In genomic region chr9:109098960-109099308, GRCh38 we compare ENCODE assay signal across 11 cellular contexts. TPM values are rescaled to one million over a fixed set of nuclear protein-coding genes. Genes with fewer than 3 reads are reported as not detected.
DNase-seq lines count a peak whose midpoint lies in the region; ATAC-seq and TF ChIP-seq lines count a peak whose summit lies in the region.
"Had no signal": no experiment of that assay in that cellular context is flagged by ENCODE, and none has a peak within 500 bp of the region (broad histone marks: within the 10 kb centered on the region; RNA-seq: fewer than 3 reads in every experiment).

No MANE protein-coding gene starts in this region.

- H3K4me1 Mint-ChIP-seq in Caco-2 (ENCODE audit: low read depth, unreplicated experiment) (peaks cover 68% of the 10 kb centered on the region), T-helper 17 cell (peaks cover 60% of the 10 kb centered on the region)

- peaks cover 12% of the 10 kb centered on the region for H3K9me3 Mint-ChIP-seq in Caco-2 (ENCODE audit: unreplicated experiment)

- H3K36me3 Mint-ChIP-seq in Caco-2 (ENCODE audit: insufficient read depth, unreplicated experiment), result peaks cover 37% of the 10 kb centered on the region
- peaks cover 13% of the 10 kb centered on the region for H3K36me3 Mint-ChIP-seq in T-helper 17 cell (ENCODE audit: low read depth)

- H3K27ac ChIP-seq in left ventricle myocardium inferior (replicated peaks) (peak overlapping the region; percentile 89), skin epidermis (peak overlapping the region in 14 of 21 experiments; percentile 15 to 84 (median 46))

- BruUV-seq in Caco-2 (replicated peaks; lab: Mats Ljungman, UMichigan), result no TSS peak

- CTCF ChIA-PET in Caco-2 (lab: Charles Lee), result no interaction called here

- intact Hi-C loops in Caco-2 (cut with micrococcal nuclease; ENCODE audit: unreplicated experiment), result no loop called here
- intact Hi-C loops in left ventricle myocardium inferior (cut with micrococcal nuclease), result no loop called here

- H3K9me3 ChIP-seq in Caco-2, result no peaks in the 10 kb centered on the region
- no peaks in the 10 kb centered on the region for H3K9me3 ChIP-seq in T-helper 17 cell (ENCODE audit: control insufficient read depth, low read length, poor library complexity, severe bottlenecking)
- no peaks in the 10 kb centered on the region for H3K9me3 ChIP-seq in left ventricle myocardium inferior (replicated peaks)

- POLR2A ChIA-PET in Caco-2 (lab: Charles Lee), result no interaction called here

- no peak for ATAC-seq in T-helper 17 cell
- ATAC-seq in GM19463 (IDR thresholded peaks at IDR 0.05; ENCODE audit: unreplicated experiment), result no peak
- no peak for ATAC-seq in HG02973 (IDR thresholded peaks at IDR 0.05; ENCODE audit: unreplicated experiment)
- ATAC-seq in GM18498 (IDR thresholded peaks at IDR 0.05; ENCODE audit: unreplicated experiment), result no peak
- ATAC-seq: effector memory CD8-positive, alpha-beta T cell had no signal

- peaks cover 79% of the 10 kb centered on the region for H3K4me1 ChIP-seq in Caco-2
- H3K4me1 ChIP-seq in left ventricle myocardium inferior, result peaks cover 99% of the 10 kb centered on the region

- TF ChIP-seq CTCF in Caco-2 (IDR thresholded peaks at IDR 0.05; ENCODE audit: insufficient read depth in 1 of 2, low read depth in 1 of 2, low read length in 1 of 2, severe bottlenecking in 1 of 2, unreplicated experiment in 1 of 2) (no peak), left ventricle myocardium inferior (IDR thresholded peaks at IDR 0.05; ENCODE audit: borderline replicate concordance) (no peak)

- H3K27ac Mint-ChIP-seq in Caco-2 (ENCODE audit: unreplicated experiment) (peak overlapping the region; percentile 46), T-helper 17 cell (peak overlapping the region; percentile 57)

- H3K4me3 Mint-ChIP-seq in Caco-2 (ENCODE audit: unreplicated experiment), result no peak overlapping the region
- H3K4me3 Mint-ChIP-seq in T-helper 17 cell, result no peak overlapping the region
- H3K4me3 Mint-ChIP-seq: effector memory CD8-positive, alpha-beta T cell had no signal

- no peaks in the 10 kb centered on the region for H3K27me3 ChIP-seq in Caco-2 (replicated peaks; ENCODE audit: control insufficient read depth, insufficient read depth, low read length)
- H3K27me3 ChIP-seq in left ventricle myocardium inferior (ENCODE audit: low read depth), result no peaks in the 10 kb centered on the region

- H3K36me3 ChIP-seq in Caco-2 (ENCODE audit: control insufficient read depth, insufficient read depth, low read length), result no peaks in the 10 kb centered on the region
- H3K36me3 ChIP-seq in left ventricle myocardium inferior, result peaks cover 11% of the 10 kb centered on the region

- no peak for DNase-seq in Caco-2
- no peak for DNase-seq in T-helper 17 cell
- no peak for DNase-seq in left ventricle myocardium inferior
- no peak for DNase-seq in NCI-H187 (lab: John Stamatoyannopoulos, UW)
- DNase-seq: activated CD4-positive, alpha-beta T cell treated with anti-CD3 and anti-CD28 coated beads, Interleukin-2, amount 50 U/mL, for 4 hours; effector memory CD8-positive, alpha-beta T cell; NCI-H526 treated with DMSO at 0.1 percent for 48 hours had no signal

- H3K4me3 ChIP-seq in Caco-2 (ENCODE audit: low read depth, low read length), result no peak overlapping the region
- peak overlapping the region; percentile 30 for H3K4me3 ChIP-seq in left ventricle myocardium inferior
- no peak overlapping the region for H3K4me3 ChIP-seq in skin epidermis

- no peaks in the 10 kb centered on the region for H3K27me3 Mint-ChIP-seq in Caco-2 (ENCODE audit: insufficient read depth, unreplicated experiment)
- no peaks in the 10 kb centered on the region for H3K27me3 Mint-ChIP-seq in T-helper 17 cell
- H3K27me3 Mint-ChIP-seq: effector memory CD8-positive, alpha-beta T cell had no signal

RNA-seq across cellular contexts. Expression of gene TMEM245, which starts 20.8 kb away (rescaled TPM):
- total RNA-seq in Caco-2 (2022), result 99.2 and 110 TPM in 2 replicates
- total RNA-seq in T-helper 17 cell, result 10 to 100 TPM; 26.8 to 28.2 TPM
- 97.4 TPM for total RNA-seq in left ventricle myocardium inferior
